ENCODE assay signal across 1 cellular context in the genomic region with DNA sequence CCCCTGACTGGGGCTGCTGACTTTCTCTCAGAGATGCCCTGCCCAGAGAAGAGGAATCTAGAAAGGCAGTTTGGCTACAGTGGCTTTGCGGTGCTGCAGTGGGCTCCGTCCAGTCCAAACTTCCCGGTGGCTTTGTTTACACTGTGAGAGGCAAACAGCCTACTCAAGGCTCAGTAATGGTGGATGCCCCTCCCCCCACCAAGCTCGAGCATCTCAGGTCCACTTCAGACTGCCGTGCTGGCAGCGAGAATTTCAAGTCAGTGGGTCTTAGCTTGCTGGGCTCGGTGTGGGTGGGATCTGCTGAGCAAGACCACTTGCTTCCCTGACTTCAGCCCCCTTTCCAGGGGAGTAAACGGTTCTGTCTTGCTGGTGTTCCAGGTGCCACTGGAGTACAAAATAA.
TF ChIP-seq lines count a peak whose summit lies in the region.

No MANE protein-coding gene starts in this region.

TF ChIP-seq in HepG2, 621 proteins besides CTCF, POLR2A, EP300 and RAD21 (continued from another document):
- TF ChIP-seq, protein P1, sequence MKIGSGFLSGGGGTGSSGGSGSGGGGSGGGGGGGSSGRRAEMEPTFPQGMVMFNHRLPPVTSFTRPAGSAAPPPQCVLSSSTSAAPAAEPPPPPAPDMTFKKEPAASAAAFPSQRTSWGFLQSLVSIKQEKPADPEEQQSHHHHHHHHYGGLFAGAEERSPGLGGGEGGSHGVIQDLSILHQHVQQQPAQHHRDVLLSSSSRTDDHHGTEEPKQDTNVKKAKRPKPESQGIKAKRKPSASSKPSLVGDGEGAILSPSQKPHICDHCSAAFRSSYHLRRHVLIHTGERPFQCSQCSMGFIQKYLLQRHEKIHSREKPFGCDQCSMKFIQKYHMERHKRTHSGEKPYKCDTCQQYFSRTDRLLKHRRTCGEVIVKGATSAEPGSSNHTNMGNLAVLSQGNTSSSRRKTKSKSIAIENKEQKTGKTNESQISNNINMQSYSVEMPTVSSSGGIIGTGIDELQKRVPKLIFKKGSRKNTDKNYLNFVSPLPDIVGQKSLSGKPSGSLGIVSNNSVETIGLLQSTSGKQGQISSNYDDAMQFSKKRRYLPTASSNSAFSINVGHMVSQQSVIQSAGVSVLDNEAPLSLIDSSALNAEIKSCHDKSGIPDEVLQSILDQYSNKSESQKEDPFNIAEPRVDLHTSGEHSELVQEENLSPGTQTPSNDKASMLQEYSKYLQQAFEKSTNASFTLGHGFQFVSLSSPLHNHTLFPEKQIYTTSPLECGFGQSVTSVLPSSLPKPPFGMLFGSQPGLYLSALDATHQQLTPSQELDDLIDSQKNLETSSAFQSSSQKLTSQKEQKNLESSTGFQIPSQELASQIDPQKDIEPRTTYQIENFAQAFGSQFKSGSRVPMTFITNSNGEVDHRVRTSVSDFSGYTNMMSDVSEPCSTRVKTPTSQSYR (CRISPR knock-in tag; IDR thresholded peaks at IDR 0.05; ENCODE audit: borderline replicate concordance): peak; percentile 73; the same call in 1 of the 2 replicates
- TF ChIP-seq FOXA1 (IDR thresholded peaks at IDR 0.05): no peak
- TF ChIP-seq FOXA1 (CRISPR knock-in tag; IDR thresholded peaks at IDR 0.05): 0 out of 2 replicates have a peak, but pooled peaks have one; percentile 31
- TF ChIP-seq, protein P2, sequence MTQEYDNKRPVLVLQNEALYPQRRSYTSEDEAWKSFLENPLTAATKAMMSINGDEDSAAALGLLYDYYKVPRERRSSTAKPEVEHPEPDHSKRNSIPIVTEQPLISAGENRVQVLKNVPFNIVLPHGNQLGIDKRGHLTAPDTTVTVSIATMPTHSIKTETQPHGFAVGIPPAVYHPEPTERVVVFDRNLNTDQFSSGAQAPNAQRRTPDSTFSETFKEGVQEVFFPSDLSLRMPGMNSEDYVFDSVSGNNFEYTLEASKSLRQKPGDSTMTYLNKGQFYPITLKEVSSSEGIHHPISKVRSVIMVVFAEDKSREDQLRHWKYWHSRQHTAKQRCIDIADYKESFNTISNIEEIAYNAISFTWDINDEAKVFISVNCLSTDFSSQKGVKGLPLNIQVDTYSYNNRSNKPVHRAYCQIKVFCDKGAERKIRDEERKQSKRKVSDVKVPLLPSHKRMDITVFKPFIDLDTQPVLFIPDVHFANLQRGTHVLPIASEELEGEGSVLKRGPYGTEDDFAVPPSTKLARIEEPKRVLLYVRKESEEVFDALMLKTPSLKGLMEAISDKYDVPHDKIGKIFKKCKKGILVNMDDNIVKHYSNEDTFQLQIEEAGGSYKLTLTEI (CRISPR knock-in tag; conservative IDR thresholded peaks at IDR 0.05): no peak
